Comparison of ENCODE assay signal across 11 cellular contexts in genomic region chr17:73308017-73308823, GRCh38. TPM values are rescaled to one million over a fixed set of nuclear protein-coding genes. Genes with fewer than 3 reads are reported as not detected.
DNase-seq lines count a peak whose midpoint lies in the region; ATAC-seq, FAIRE-seq and TF ChIP-seq lines count a peak whose summit lies in the region.
"Had no signal": no experiment of that assay in that cellular context is flagged by ENCODE, and none has a peak within 500 bp of the region (broad histone marks: within the 10 kb centered on the region; RNA-seq: fewer than 3 reads in every experiment).

No MANE protein-coding gene starts in this region.

- no peak overlapping the region for H3K23ac ChIP-seq in neuronal stem cell (ENCODE audit: low read depth, low read length, poor library complexity)

- H3K27ac Mint-ChIP-seq in activated naive CD8-positive, alpha-beta T cell treated with anti-CD3 and anti-CD28 coated beads, Interleukin-2, amount 50 U/mL, for 24 hours, result no peak overlapping the region
- H3K27ac Mint-ChIP-seq: stimulated activated naive CD8-positive, alpha-beta T cell treated with anti-CD3 and anti-CD28 coated beads, Interleukin-15, Interleukin-2, amounts not matched to agents 100 ng/mL and 50 ng/mL, for 24 hours had no signal

- H3K4me2 ChIP-seq in neuronal stem cell (ENCODE audit: insufficient read depth, low read length, poor library complexity, severe bottlenecking), result no peak overlapping the region

- H3K4me3 Mint-ChIP-seq in activated naive CD8-positive, alpha-beta T cell treated with anti-CD3 and anti-CD28 coated beads, Interleukin-2, amount 50 U/mL, for 24 hours, result no peak overlapping the region
- H3K4me3 Mint-ChIP-seq: stimulated activated naive CD8-positive, alpha-beta T cell treated with anti-CD3 and anti-CD28 coated beads, Interleukin-15, Interleukin-2, amounts not matched to agents 100 ng/mL and 50 ng/mL, for 24 hours had no signal

- no peaks in the 10 kb centered on the region for H3K36me3 Mint-ChIP-seq in activated naive CD8-positive, alpha-beta T cell treated with anti-CD3 and anti-CD28 coated beads, Interleukin-2, amount 50 U/mL, for 24 hours (ENCODE audit: low read depth)

- peak overlapping the region; percentile 6 for H3K18ac ChIP-seq in neuronal stem cell (ENCODE audit: low read length)

- FAIRE-seq in RCC 7860 (lab: Jason Lieb, UNC), result peak; percentile 83
- FAIRE-seq: G401.6 had no signal

- H3K4me1 ChIP-seq in BE2C (peaks cover 43% of the 10 kb centered on the region), neuronal stem cell (ENCODE audit: control insufficient read depth in 2 of 2, insufficient read depth in 1 of 2, low read depth in 1 of 2, low read length in 2 of 2) (peaks cover 23 to 27% of the 10 kb centered on the region in 2 donors)

- H2AFZ ChIP-seq in neuronal stem cell (ENCODE audit: low read length), result no peak overlapping the region

- no CpG with 5 or more reads among the region's 23 CpGs for WGBS in neuronal stem cell (ENCODE audit: extremely low coverage in 2 of 2, insufficient read length in 2 of 2, insufficient replicate concordance in 1 of 2), 2 donors

- peaks cover 9% of the 10 kb centered on the region for H3K79me1 ChIP-seq in neuronal stem cell (ENCODE audit: low read depth, low read length)

- no peak overlapping the region for H3K14ac ChIP-seq in neuronal stem cell (ENCODE audit: low read length)

- no peak overlapping the region for H3K27ac ChIP-seq in neuronal stem cell (replicated peaks; ENCODE audit: low read length)

- H2BK120ac ChIP-seq in neuronal stem cell (ENCODE audit: low read depth, low read length), result no peak overlapping the region

- H3K9ac ChIP-seq in neuronal stem cell (ENCODE audit: low read depth, low read length, poor library complexity), result no peak overlapping the region

- H3K9me3 Mint-ChIP-seq in activated naive CD8-positive, alpha-beta T cell treated with anti-CD3 and anti-CD28 coated beads, Interleukin-2, amount 50 U/mL, for 24 hours, result no peaks in the 10 kb centered on the region
- H3K9me3 Mint-ChIP-seq: stimulated activated naive CD8-positive, alpha-beta T cell treated with anti-CD3 and anti-CD28 coated beads, Interleukin-15, Interleukin-2, amounts not matched to agents 100 ng/mL and 50 ng/mL, for 24 hours had no signal

- ATAC-seq in HG03025 (IDR thresholded peaks at IDR 0.05; ENCODE audit: low FRiP score, unreplicated experiment), result no peak
- no peak for ATAC-seq in activated naive CD8-positive, alpha-beta T cell treated with anti-CD3 and anti-CD28 coated beads, Interleukin-2, amount 50 U/mL, for 24 hours

- no peak overlapping the region for H4K91ac ChIP-seq in neuronal stem cell (ENCODE audit: low read depth, low read length, poor library complexity)

- H2BK5ac ChIP-seq in neuronal stem cell (ENCODE audit: low read length), result no peak overlapping the region

- H3K4ac ChIP-seq in neuronal stem cell (ENCODE audit: low read length), result no peak overlapping the region

- TF ChIP-seq CTCF in BE2C (IDR thresholded peaks at IDR 0.05; ENCODE audit: low read depth, low read length), result no peak

- no peak for TF ChIP-seq POLR2A in erythroblast (IDR thresholded peaks at IDR 0.05; ENCODE audit: low read length)

- no peak overlapping the region for H2BK12ac ChIP-seq in neuronal stem cell (ENCODE audit: low read length)

- peaks cover 4% of the 10 kb centered on the region; the same call in 1 of the 2 replicates for H3K36me3 ChIP-seq in BE2C
- H3K36me3 ChIP-seq in neuronal stem cell (replicated peaks in 1 of 2; ENCODE audit: control insufficient read depth in 2 of 2, insufficient read depth in 2 of 2, low read length in 2 of 2), result peaks cover 3 to 15% of the 10 kb centered on the region in 2 donors

- DNase-seq in BE2C (peak; percentile 71), RCC 7860 (ENCODE audit: low spot score) (peak; percentile 93), erythroblast (lab: John Stamatoyannopoulos, UW) (peak; percentile 88 to 92), neuronal stem cell (ENCODE audit: low spot score) (no peak), NCI-H128 (lab: John Stamatoyannopoulos, UW; ENCODE audit: unreplicated experiment) (no peak), KG1 (lab: John Stamatoyannopoulos, UW) (no peak)
- DNase-seq in activated naive CD8-positive, alpha-beta T cell treated with anti-CD3 and anti-CD28 coated beads, Interleukin-2, amount 50 U/mL, for 24 hours, result no peak
- DNase-seq: NCI-H2227 treated with DMSO at 0.1 percent for 48 hours had no signal

- H3K4me3 ChIP-seq in BE2C (ENCODE audit: low read depth, low read length), result peak overlapping the region; percentile 33
- H3K4me3 ChIP-seq in neuronal stem cell (ENCODE audit: low read length in 2 of 2), result peak overlapping the region in 1 of 2 donors; percentile 42

- peaks cover 12% of the 10 kb centered on the region for H3K4me1 Mint-ChIP-seq in activated naive CD8-positive, alpha-beta T cell treated with anti-CD3 and anti-CD28 coated beads, Interleukin-2, amount 50 U/mL, for 24 hours

- H3K27me3 ChIP-seq in BE2C (no peaks in the 10 kb centered on the region), neuronal stem cell (ENCODE audit: control insufficient read depth in 3 of 3, insufficient read depth in 3 of 3, low read depth in 1 of 3, low read length in 3 of 3) (peaks cover 0 to 3% (median 0%) of the 10 kb centered on the region in 3 experiments)

- no peak overlapping the region for H4K8ac ChIP-seq in neuronal stem cell (ENCODE audit: low read depth, low read length)

- H2BK15ac ChIP-seq in neuronal stem cell (ENCODE audit: low read length), result peak overlapping the region; percentile 6

- peak overlapping the region; percentile 82 for H2AK5ac ChIP-seq in neuronal stem cell (ENCODE audit: low read depth, low read length)

- H3K9me3 ChIP-seq in BE2C (no peaks in the 10 kb centered on the region), neuronal stem cell (replicated peaks in 1 of 2; ENCODE audit: control insufficient read depth in 2 of 2, insufficient read depth in 1 of 2, low read depth in 1 of 2, low read length in 2 of 2) (no peaks in the 10 kb centered on the region)

- H3K27me3 Mint-ChIP-seq in activated naive CD8-positive, alpha-beta T cell treated with anti-CD3 and anti-CD28 coated beads, Interleukin-2, amount 50 U/mL, for 24 hours, result peaks cover 9% of the 10 kb centered on the region

RNA-seq across cellular contexts. Expression of gene CDC42EP4, which starts 3.6 kb away (rescaled TPM):
- 63.5 TPM for polyA plus RNA-seq in BE2C (2012; ENCODE audit: insufficient read depth, insufficient read length, low read depth)
- polyA plus RNA-seq in neuronal stem cell (2013, experiment 1 of 2), result 23.5 TPM
- 23.9 TPM for polyA plus RNA-seq in neuronal stem cell (2013, experiment 2 of 2)

RNA-seq across cellular contexts. Expression of gene CPSF4L, which starts 46.5 kb away (rescaled TPM):
- polyA plus RNA-seq in BE2C (2012; ENCODE audit: insufficient read depth, insufficient read length, low read depth), result not detected
- polyA plus RNA-seq in neuronal stem cell (2013, experiment 1 of 2), result not detected
- not detected for polyA plus RNA-seq in neuronal stem cell (2013, experiment 2 of 2)

Comparison
In these comparisons a context has a peak if more than half of its experiments do, and no peak if none do; other contexts are left out.
1. DNase-seq: peak in BE2C (single experiment), RCC 7860 (single experiment) and erythroblast (2 of 2); none in neuronal stem cell (single experiment), NCI-H128 (single experiment), KG1 (single experiment) and activated naive CD8-positive, alpha-beta T cell treated with anti-CD3 and anti-CD28 coated beads, Interleukin-2, amount 50 U/mL, for 24 hours (single experiment).